Comparison of ENCODE assay signal across 15 cellular contexts in genomic region chr12:103268831-103269514, GRCh38.
A peak's percentile ranks its signal among the peaks of the same experiment; 100 is the strongest.
DNase-seq lines count a peak whose midpoint lies in the region; ATAC-seq, FAIRE-seq and TF ChIP-seq lines count a peak whose summit lies in the region.
"Had no signal": no experiment of that assay in that cellular context is flagged by ENCODE, and none has a peak within 500 bp of the region (broad histone marks: within the 10 kb centered on the region; RNA-seq: fewer than 3 reads in every experiment).

No MANE protein-coding gene starts in this region.

- peak overlapping the region; percentile 8 to 32 for H3K27ac Mint-ChIP-seq in effector memory CD8-positive, alpha-beta T cell
- H3K27ac Mint-ChIP-seq: GM23338 had no signal

- no peaks in the 10 kb centered on the region for H3K9me3 ChIP-seq in colonic mucosa
- H3K9me3 ChIP-seq: ovary, upper lobe of left lung had no signal

- intact Hi-C loops in colonic mucosa (cut with DNase I), result no loop called here

- H3K9ac ChIP-seq in colonic mucosa (ENCODE audit: low read depth in 2 of 2, low read length in 2 of 2), result no peak overlapping the region
- H3K9ac ChIP-seq: KMS-11 had no signal

- peak; percentile 2 for DNase-seq in activated CD4-positive, alpha-beta T cell treated with anti-CD3 and anti-CD28 coated beads for 48 hours
- no peak for DNase-seq in activated CD4-positive, alpha-beta T cell treated with anti-CD3 and anti-CD28 coated beads, Interleukin-2, amount 50 U/mL, for 1 hour
- DNase-seq in NCI-H1417 (lab: John Stamatoyannopoulos, UW), result peak; percentile 90 to 100 (median 98)
- peak; percentile 74 for DNase-seq in NCI-H510A (lab: John Stamatoyannopoulos, UW)
- DNase-seq in effector memory CD8-positive, alpha-beta T cell, result no peak
- no peak for DNase-seq in GM12891 (ENCODE audit: insufficient read length, low spot score)
- no peak for DNase-seq in colonic mucosa
- DNase-seq: Calu3, ovary, upper lobe of left lung had no signal

- FAIRE-seq in GM12891 (lab: Jason Lieb, UNC), result no peak
- FAIRE-seq: astrocyte had no signal

- no peaks in the 10 kb centered on the region for H3K4me1 ChIP-seq in colonic mucosa
- H3K4me1 ChIP-seq: upper lobe of left lung had no signal

- H3K4me3 ChIP-seq in colonic mucosa, result no peak overlapping the region
- H3K4me3 ChIP-seq: GM23338, ovary, upper lobe of left lung had no signal

- TF ChIP-seq POLR2A in GM12891 (IDR thresholded peaks at IDR 0.05; ENCODE audit: low read depth, low read length), result no peak

- peak; percentile 63 for ATAC-seq in effector memory CD8-positive, alpha-beta T cell (replicated peaks)
- ATAC-seq in GM18873 (IDR thresholded peaks at IDR 0.05; ENCODE audit: low FRiP score, unreplicated experiment), result no peak
- ATAC-seq: GM23338, Right ventricle myocardium inferior had no signal

- H3K4me3 Mint-ChIP-seq in effector memory CD8-positive, alpha-beta T cell, result peak overlapping the region in 1 of 2 donors; percentile 5
- H3K4me3 Mint-ChIP-seq: GM23338 had no signal

- no peaks in the 10 kb centered on the region for H3K9me3 Mint-ChIP-seq in effector memory CD8-positive, alpha-beta T cell
- H3K9me3 Mint-ChIP-seq: GM23338 had no signal

- no peaks in the 10 kb centered on the region for H3K27me3 ChIP-seq in colonic mucosa
- H3K27me3 ChIP-seq: ovary, upper lobe of left lung had no signal

- no peaks in the 10 kb centered on the region for H3K27me3 Mint-ChIP-seq in effector memory CD8-positive, alpha-beta T cell

- no peak for TF ChIP-seq CTCF in colonic mucosa (IDR thresholded peaks at IDR 0.05)

- H3K36me3 ChIP-seq in colonic mucosa, result no peaks in the 10 kb centered on the region
- H3K36me3 ChIP-seq: ovary, upper lobe of left lung had no signal

- H3K27ac ChIP-seq in colonic mucosa, result no peak overlapping the region
- H3K27ac ChIP-seq: KMS-11, ovary, upper lobe of left lung had no signal

- H3K36me3 Mint-ChIP-seq in effector memory CD8-positive, alpha-beta T cell (ENCODE audit: insufficient read depth), result no peaks in the 10 kb centered on the region

- peaks cover 19 to 21% of the 10 kb centered on the region in 2 donors for H3K4me1 Mint-ChIP-seq in effector memory CD8-positive, alpha-beta T cell (ENCODE audit: low read depth in 2 of 2)
- H3K4me1 Mint-ChIP-seq: GM23338 had no signal

TF ChIP-seq in GM12891, 5 proteins besides CTCF, POLR2A, EP300 and RAD21:
- TF ChIP-seq PAX5 (IDR thresholded peaks at IDR 0.05; ENCODE audit: insufficient read depth, low read length, severe bottlenecking) (no peak), TAF1 (IDR thresholded peaks at IDR 0.05; ENCODE audit: low read depth, low read length) (no peak), POU2F2 (IDR thresholded peaks at IDR 0.05; ENCODE audit: low read depth, low read length) (no peak), POLR2AphosphoS5 (IDR thresholded peaks at IDR 0.05; ENCODE audit: low read depth, low read length) (no peak), SPI1 (IDR thresholded peaks at IDR 0.05; ENCODE audit: low read depth, low read length) (no peak)

Comparison
In these comparisons a context has a peak if more than half of its experiments do, and no peak if none do; other contexts are left out.
1. DNase-seq: peak in activated CD4-positive, alpha-beta T cell treated with anti-CD3 and anti-CD28 coated beads for 48 hours (single experiment), NCI-H1417 (3 of 3) and NCI-H510A (single experiment); none in activated CD4-positive, alpha-beta T cell treated with anti-CD3 and anti-CD28 coated beads, Interleukin-2, amount 50 U/mL, for 1 hour (single experiment), effector memory CD8-positive, alpha-beta T cell (0 of 3), GM12891 (single experiment) and colonic mucosa (single experiment).